ENCODE assay signal across 14 cellular contexts in the genomic region with DNA sequence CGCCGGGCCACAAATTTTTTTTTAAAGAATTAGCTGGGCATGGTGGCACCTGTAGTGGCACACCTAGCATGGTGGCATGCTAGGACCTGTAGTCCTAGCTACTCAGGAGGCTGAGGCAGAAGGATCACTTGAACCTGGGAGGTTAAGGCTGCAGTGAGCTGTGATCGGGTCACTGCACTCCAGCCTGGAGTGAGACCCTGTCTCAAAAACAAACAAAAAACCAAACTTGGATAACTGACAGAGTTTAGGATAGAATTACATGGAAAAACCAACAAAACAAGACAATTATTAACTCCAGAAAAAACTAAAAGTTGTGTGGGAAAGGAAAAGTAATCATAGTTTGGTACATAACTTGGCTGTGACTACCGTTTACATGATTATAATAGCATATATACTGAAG. TPM values are rescaled to one million over a fixed set of nuclear protein-coding genes. Genes with fewer than 3 reads are reported as not detected.
A peak's percentile ranks its signal among the peaks of the same experiment; 100 is the strongest.
DNase-seq lines count a peak whose midpoint lies in the region; ATAC-seq and TF ChIP-seq lines count a peak whose summit lies in the region.
"Had no signal": no experiment of that assay in that cellular context is flagged by ENCODE, and none has a peak within 500 bp of the region (broad histone marks: within the 10 kb centered on the region; RNA-seq: fewer than 3 reads in every experiment).

No MANE protein-coding gene starts in this region.

- WGBS in right cardiac atrium = 86% methylated on average over 4 of the region's 4 CpGs

- H3K27me3 Mint-ChIP-seq in activated T-helper 2 cell treated with anti-CD3 and anti-CD28 coated beads, Interferon-gamma antibody, Interleukin-2, Interleukin-4, amounts not matched to agents 10 μg/mL and 5 μg/mL and 100 μg/mL, durations not matched to agents 14 hours and 24 hours and 36 hours (ENCODE audit: low read depth) = no peaks in the 10 kb centered on the region

- intact Hi-C loops in right cardiac atrium (cut with DNase I) (no loop called here), Right ventricle myocardium inferior (cut with DNase I) (no loop called here), lower lobe of right lung (cut with DNase I) (loop anchor here (10.0 kb wide), 1 partner anchor 50 kb away; no protein-coding TSS in a partner anchor), mucosa of descending colon (cut with DNase I, micrococcal nuclease) (no loop called here)
- intact Hi-C loops in activated T-helper 2 cell treated with anti-CD3 and anti-CD28 coated beads, Interferon-gamma antibody, Interleukin-2, Interleukin-4, amounts not matched to agents 10 μg/mL and 5 μg/mL and 100 μg/mL, durations not matched to agents 14 hours and 24 hours and 36 hours (cut with micrococcal nuclease) = no loop called here

- TF ChIP-seq CTCF in lower lobe of right lung (IDR thresholded peaks at IDR 0.05) (no peak), mucosa of descending colon (IDR thresholded peaks at IDR 0.05) (no peak)

- H3K4me3 ChIP-seq in right cardiac atrium (ENCODE audit: low read length) = peak overlapping the region; percentile 16
- H3K4me3 ChIP-seq in lower lobe of right lung = peak overlapping the region; percentile 77
- no peak overlapping the region for H3K4me3 ChIP-seq in mucosa of descending colon

- ATAC-seq in right cardiac atrium (no peak), Right ventricle myocardium inferior (no peak), lower lobe of right lung (no peak), mucosa of descending colon (no peak)

- H3K9me3 ChIP-seq in right cardiac atrium (ENCODE audit: control insufficient read depth, low read length) (no peaks in the 10 kb centered on the region), lower lobe of right lung (no peaks in the 10 kb centered on the region), mucosa of descending colon (no peaks in the 10 kb centered on the region)
- H3K9me3 ChIP-seq: tibial artery had no signal

- H3K27ac ChIP-seq in right cardiac atrium (ENCODE audit: low read length) (no peak overlapping the region), lower lobe of right lung (peak overlapping the region; percentile 100)
- H3K27ac ChIP-seq: C4-2B, coronary artery, tibial artery had no signal

- H3K4me1 Mint-ChIP-seq in activated T-helper 2 cell treated with anti-CD3 and anti-CD28 coated beads, Interferon-gamma antibody, Interleukin-2, Interleukin-4, amounts not matched to agents 10 μg/mL and 5 μg/mL and 100 μg/mL, durations not matched to agents 14 hours and 24 hours and 36 hours (ENCODE audit: low read depth) = peaks cover 17% of the 10 kb centered on the region

- H3K4me1 ChIP-seq in right cardiac atrium (ENCODE audit: control insufficient read depth, insufficient read depth, low read length) (peaks cover 2% of the 10 kb centered on the region), lower lobe of right lung (peaks cover 10% of the 10 kb centered on the region), mucosa of descending colon (ENCODE audit: low read depth) (no peaks in the 10 kb centered on the region)

- no peak for DNase-seq in right cardiac atrium
- no peak for DNase-seq in Right ventricle myocardium inferior (ENCODE audit: missing footprints)
- DNase-seq in activated T-helper 2 cell treated with anti-CD3 and anti-CD28 coated beads, Interferon-gamma antibody, Interleukin-2, Interleukin-4, amounts not matched to agents 10 μg/mL and 5 μg/mL and 100 μg/mL, durations not matched to agents 14 hours and 24 hours and 36 hours (ENCODE audit: low spot score) = no peak
- no peak for DNase-seq in lower lobe of right lung
- no peak for DNase-seq in AG08395 (ENCODE audit: low spot score)
- no peak for DNase-seq in mucosa of descending colon
- DNase-seq in NCI-H226 = no peak
- no peak for DNase-seq in DMS153 treated with DMSO at 0.1 percent for 48 hours (lab: John Stamatoyannopoulos, UW; ENCODE audit: unreplicated experiment)
- DNase-seq: foreskin melanocyte, NCI-H187, retina, tibial artery had no signal

- H3K27ac Mint-ChIP-seq in activated T-helper 2 cell treated with anti-CD3 and anti-CD28 coated beads, Interferon-gamma antibody, Interleukin-2, Interleukin-4, amounts not matched to agents 10 μg/mL and 5 μg/mL and 100 μg/mL, durations not matched to agents 14 hours and 24 hours and 36 hours = peak overlapping the region; percentile 72

- H3K4me3 Mint-ChIP-seq in activated T-helper 2 cell treated with anti-CD3 and anti-CD28 coated beads, Interferon-gamma antibody, Interleukin-2, Interleukin-4, amounts not matched to agents 10 μg/mL and 5 μg/mL and 100 μg/mL, durations not matched to agents 14 hours and 24 hours and 36 hours (ENCODE audit: low read depth) = peak overlapping the region; percentile 65

- peaks cover 15% of the 10 kb centered on the region for H3K36me3 Mint-ChIP-seq in activated T-helper 2 cell treated with anti-CD3 and anti-CD28 coated beads, Interferon-gamma antibody, Interleukin-2, Interleukin-4, amounts not matched to agents 10 μg/mL and 5 μg/mL and 100 μg/mL, durations not matched to agents 14 hours and 24 hours and 36 hours (ENCODE audit: low read depth)

- no peaks in the 10 kb centered on the region for H3K9me3 Mint-ChIP-seq in activated T-helper 2 cell treated with anti-CD3 and anti-CD28 coated beads, Interferon-gamma antibody, Interleukin-2, Interleukin-4, amounts not matched to agents 10 μg/mL and 5 μg/mL and 100 μg/mL, durations not matched to agents 14 hours and 24 hours and 36 hours

- H3K36me3 ChIP-seq in lower lobe of right lung = no peaks in the 10 kb centered on the region
- H3K36me3 ChIP-seq in mucosa of descending colon (ENCODE audit: low read depth) = no peaks in the 10 kb centered on the region
- H3K36me3 ChIP-seq: tibial artery had no signal

- H3K27me3 ChIP-seq in right cardiac atrium (ENCODE audit: control insufficient read depth, insufficient read depth) (no peaks in the 10 kb centered on the region), lower lobe of right lung (ENCODE audit: low read depth) (no peaks in the 10 kb centered on the region)
- H3K27me3 ChIP-seq: tibial artery had no signal

RNA-seq across cellular contexts. Expression of gene CFLAR, which starts 1.6 kb away (rescaled TPM):
- total RNA-seq in right cardiac atrium (100 to 1,000 TPM; 232 to 310 (median 267) TPM), Right ventricle myocardium inferior (218 TPM), lower lobe of right lung (345 TPM), mucosa of descending colon (100 to 1,000 TPM; 161 to 171 (median 166) TPM)
- polyA plus RNA-seq in right cardiac atrium = 134 TPM
- 255 and 268 TPM in 2 replicates for total RNA-seq in activated T-helper 2 cell treated with anti-CD3 and anti-CD28 coated beads, Interferon-gamma antibody, Interleukin-2, Interleukin-4, amounts not matched to agents 10 μg/mL and 5 μg/mL and 100 μg/mL, durations not matched to agents 14 hours and 24 hours and 36 hours

RNA-seq across cellular contexts. Expression of gene NDUFB3, which starts 42.5 kb away (rescaled TPM):
- total RNA-seq in right cardiac atrium (100 to 1,000 TPM; 296 to 384 (median 313) TPM), Right ventricle myocardium inferior (555 TPM), lower lobe of right lung (73.8 TPM), mucosa of descending colon (100 to 1,000 TPM; 100 to 145 (median 134) TPM)
- polyA plus RNA-seq in right cardiac atrium = 503 TPM
- 123 and 125 TPM in 2 replicates for total RNA-seq in activated T-helper 2 cell treated with anti-CD3 and anti-CD28 coated beads, Interferon-gamma antibody, Interleukin-2, Interleukin-4, amounts not matched to agents 10 μg/mL and 5 μg/mL and 100 μg/mL, durations not matched to agents 14 hours and 24 hours and 36 hours

RNA-seq across cellular contexts. Expression of gene HYCC2, which starts 42.9 kb away (rescaled TPM):
- 10 to 100 TPM in 3 of 4 donors, 1 to 10 TPM in 1; 9.7 to 17.2 (median 13.4) TPM for total RNA-seq in right cardiac atrium
- 3.1 TPM for polyA plus RNA-seq in right cardiac atrium
- total RNA-seq in Right ventricle myocardium inferior = 14.5 TPM
- 20.1 and 23.8 TPM in 2 replicates for total RNA-seq in activated T-helper 2 cell treated with anti-CD3 and anti-CD28 coated beads, Interferon-gamma antibody, Interleukin-2, Interleukin-4, amounts not matched to agents 10 μg/mL and 5 μg/mL and 100 μg/mL, durations not matched to agents 14 hours and 24 hours and 36 hours
- total RNA-seq in lower lobe of right lung = 36.7 TPM
- total RNA-seq in mucosa of descending colon = 10 to 100 TPM; 33.2 to 55.6 (median 48.2) TPM
